8 cellular contexts compared by ENCODE assay signal in genomic region chr2:46915811-46916630, GRCh38. TPM values are rescaled to one million over a fixed set of nuclear protein-coding genes. Genes with fewer than 3 reads are reported as not detected.
DNase-seq lines count a peak whose midpoint lies in the region; ATAC-seq and TF ChIP-seq lines count a peak whose summit lies in the region.

No MANE protein-coding gene starts in this region.

- peaks cover 47% of the 10 kb centered on the region for H3K36me3 Mint-ChIP-seq in activated T-cell treated with anti-CD3 and anti-CD28 coated beads, Interleukin-2, amount 50 U/mL, for 24 hours (ENCODE audit: low read depth)

- intact Hi-C loops in OCI-LY7 (cut with micrococcal nuclease; ENCODE audit: unreplicated experiment): loop anchor here (1.0 to 5.0 kb wide), 3 partner anchors 69 to 406 kb away; no protein-coding TSS in a partner anchor

- peak overlapping the region; percentile 95 for H3K27ac Mint-ChIP-seq in activated T-cell treated with anti-CD3 and anti-CD28 coated beads, Interleukin-2, amount 50 U/mL, for 24 hours

- H3K36me3 ChIP-seq in OCI-LY7 (ENCODE audit: insufficient read depth, low read length) (peaks cover 26% of the 10 kb centered on the region), muscle layer of colon (ENCODE audit: insufficient read depth, low read length) (peaks cover 8% of the 10 kb centered on the region)

- peak overlapping the region; percentile 92 for H3K4me3 Mint-ChIP-seq in activated T-cell treated with anti-CD3 and anti-CD28 coated beads, Interleukin-2, amount 50 U/mL, for 24 hours

- TSS peak; percentile 88 for BruUV-seq in OCI-LY7 (replicated peaks; lab: Mats Ljungman, UMichigan)

- peak overlapping the region; percentile 52 for H3K27ac ChIP-seq in OCI-LY7 (ENCODE audit: low read depth, low read length, poor library complexity, severe bottlenecking)
- H3K27ac ChIP-seq in muscle layer of colon (ENCODE audit: low read depth, low read length): peak overlapping the region; percentile 97

- peaks cover 12% of the 10 kb centered on the region; the same call in 1 of the 2 replicates for H4K20me1 ChIP-seq in OCI-LY7 (ENCODE audit: insufficient read depth, low read length)

- peak overlapping the region; percentile 88 for H3K4me2 ChIP-seq in OCI-LY7 (ENCODE audit: low read length)

- H3K9ac ChIP-seq in muscle layer of colon (ENCODE audit: low read length): peak overlapping the region; percentile 79

- no peaks in the 10 kb centered on the region for H3K9me3 Mint-ChIP-seq in activated T-cell treated with anti-CD3 and anti-CD28 coated beads, Interleukin-2, amount 50 U/mL, for 24 hours

- TF ChIP-seq CTCF in OCI-LY7 (conservative IDR thresholded peaks at IDR 0.05; ENCODE audit: low read length): no peak

- no peaks in the 10 kb centered on the region for H3K27me3 ChIP-seq in muscle layer of colon (ENCODE audit: control insufficient read depth in 1 of 2, insufficient read depth in 2 of 2, low read length in 2 of 2)

- CTCF ChIA-PET in OCI-LY7 (lab: Charles Lee; ENCODE audit: unreplicated experiment): interaction anchor here (0.6 to 1.0 kb wide), 2 partner anchors 23 to 76 kb away, joined by 3 read pairs; no protein-coding TSS in a partner anchor

- H3K4me1 ChIP-seq in OCI-LY7 (ENCODE audit: insufficient read depth, low read length, poor library complexity, severe bottlenecking): peaks cover 46% of the 10 kb centered on the region
- peaks cover 26% of the 10 kb centered on the region for H3K4me1 ChIP-seq in muscle layer of colon (ENCODE audit: insufficient read depth, low read length)

- DNase-seq in DMS153 treated with DMSO at 0.1 percent for 48 hours (lab: John Stamatoyannopoulos, UW; ENCODE audit: unreplicated experiment) (peak; percentile 65), HuH-7.5 (ENCODE audit: low spot score) (peak; percentile 79), OCI-LY7 (ENCODE audit: low spot score) (peak; percentile 81)
- DNase-seq in activated T-cell treated with anti-CD3 and anti-CD28 coated beads, Interleukin-2, amount 50 U/mL, for 24 hours: peak; percentile 91
- peak; percentile 37 to 52 for DNase-seq in stimulated activated CD8-positive, alpha-beta memory T cell treated with anti-CD3 and anti-CD28 coated beads, Interleukin-7, amount 100 ng/mL, for 1 hour (ENCODE audit: low read depth in 2 of 2)

- peak overlapping the region; percentile 64 for H2AFZ ChIP-seq in OCI-LY7 (ENCODE audit: low read length)

- no peaks in the 10 kb centered on the region for H3K9me2 ChIP-seq in OCI-LY7 (ENCODE audit: insufficient read depth, low read length)

- peak overlapping the region; percentile 84 for H3K4me3 ChIP-seq in OCI-LY7 (ENCODE audit: low read depth, low read length, poor library complexity, severe bottlenecking)
- peak overlapping the region; percentile 90 to 93 for H3K4me3 ChIP-seq in muscle layer of colon (ENCODE audit: low read depth in 1 of 2, low read length in 2 of 2)

- peak; percentile 80 for ATAC-seq in GM21529 (IDR thresholded peaks at IDR 0.05; ENCODE audit: unreplicated experiment)
- peak; percentile 88 for ATAC-seq in esophagus mucosa

- H3K9me3 ChIP-seq in OCI-LY7 (ENCODE audit: low read length): no peaks in the 10 kb centered on the region
- H3K9me3 ChIP-seq in muscle layer of colon (ENCODE audit: low read length): no peaks in the 10 kb centered on the region

- peaks cover 50% of the 10 kb centered on the region for H3K4me1 Mint-ChIP-seq in activated T-cell treated with anti-CD3 and anti-CD28 coated beads, Interleukin-2, amount 50 U/mL, for 24 hours (ENCODE audit: low read depth)

- POLR2A ChIA-PET in OCI-LY7 (lab: Charles Lee): interaction anchor here (0.9 to 1.2 kb wide), 4 partner anchors 16 to 256 kb away, joined by 3 to 9 read pairs (median 4); no protein-coding TSS in a partner anchor

- H3K79me2 ChIP-seq in OCI-LY7 (ENCODE audit: insufficient read depth, low read depth, low read length): peaks cover 71% of the 10 kb centered on the region

- no peaks in the 10 kb centered on the region for H3K27me3 Mint-ChIP-seq in activated T-cell treated with anti-CD3 and anti-CD28 coated beads, Interleukin-2, amount 50 U/mL, for 24 hours

RNA-seq across cellular contexts. Expression of gene MCFD2, which starts 0.4 kb away (rescaled TPM):
- total RNA-seq in OCI-LY7 (2014; rRNA removed; shearing (Covaris generic)): 55.7 and 64.2 TPM in 2 replicates
- total RNA-seq in OCI-LY7 (2022) (72.5 and 75.2 TPM in 2 replicates), esophagus mucosa (53.3 TPM)

RNA-seq across cellular contexts. Expression of gene TTC7A, which starts 25.0 kb away (rescaled TPM):
- 51.9 and 64.1 TPM in 2 replicates for total RNA-seq in OCI-LY7 (2014; rRNA removed; shearing (Covaris generic))
- total RNA-seq in OCI-LY7 (2022) (75.1 and 76.2 TPM in 2 replicates), esophagus mucosa (19.1 TPM)

Comparison
In these comparisons a context has a peak if more than half of its experiments do, and no peak if none do; other contexts are left out.
1. Peak in every context shown above with its lines: DNase-seq, ATAC-seq, H3K4me3 ChIP-seq and H3K27ac ChIP-seq.